In genomic region chr7:84017653-84018052, GRCh38 we compare ENCODE assay signal across 33 cellular contexts.
DNase-seq lines count a peak whose midpoint lies in the region; ATAC-seq, FAIRE-seq and TF ChIP-seq lines count a peak whose summit lies in the region.
"Had no signal": no experiment of that assay in that cellular context is flagged by ENCODE, and none has a peak within 500 bp of the region (broad histone marks: within the 10 kb centered on the region; RNA-seq: fewer than 3 reads in every experiment).

No MANE protein-coding gene starts in this region.

- no peak overlapping the region for H3K27ac Mint-ChIP-seq in astrocyte (ENCODE audit: unreplicated experiment)
- H3K27ac Mint-ChIP-seq: B cell; CD8-positive, alpha-beta T cell; GM23338; HFFc6 had no signal

- no peak for TF ChIP-seq CTCF in Panc1 (IDR thresholded peaks at IDR 0.05)
- no peak for TF ChIP-seq CTCF in astrocyte (IDR thresholded peaks at IDR 0.05; ENCODE audit: insufficient read depth, low read depth, low read length)
- TF ChIP-seq CTCF in omental fat pad (IDR thresholded peaks at IDR 0.05), result no peak

- H3K27me3 ChIP-seq in Panc1 (ENCODE audit: control insufficient read depth, insufficient read depth, low read length) (no peaks in the 10 kb centered on the region), astrocyte (ENCODE audit: insufficient read depth, low read length) (no peaks in the 10 kb centered on the region)
- H3K27me3 ChIP-seq: MG63 had no signal

- FAIRE-seq in astrocyte (lab: Jason Lieb, UNC), result no peak
- FAIRE-seq: GM18507 had no signal

- H3K9me3 ChIP-seq in Panc1 (ENCODE audit: control insufficient read depth, insufficient read depth, low read depth, low read length) (no peaks in the 10 kb centered on the region), astrocyte (ENCODE audit: insufficient read depth, low read depth, low read length) (no peaks in the 10 kb centered on the region)
- H3K9me3 ChIP-seq: HAP-1, MG63 had no signal

- H4K20me1 ChIP-seq in astrocyte (ENCODE audit: insufficient read depth, low read length), result no peaks in the 10 kb centered on the region

- H3K4me3 ChIP-seq in Panc1 (ENCODE audit: low read depth in 2 of 2, low read length in 2 of 2) (no peak overlapping the region), astrocyte (ENCODE audit: insufficient read depth, low read depth, low read length) (no peak overlapping the region)
- H3K4me3 ChIP-seq: GM23338, HAP-1, MG63, PC-9 had no signal

- H3K9ac ChIP-seq in astrocyte (ENCODE audit: low read length), result no peak overlapping the region

- H3K4me3 Mint-ChIP-seq in astrocyte (ENCODE audit: unreplicated experiment), result no peak overlapping the region
- H3K4me3 Mint-ChIP-seq: B cell; CD8-positive, alpha-beta T cell; GM23338; HFFc6 had no signal

- in situ Hi-C loops in Panc1 (cut with HindIII; ENCODE audit: low pct_unique_long_range_greater_than_20kb, low sequenced_read_pairs), result no loop called here

- peak overlapping the region; percentile 65; the same call in 1 of the 2 replicates for H3K27ac ChIP-seq in Panc1 (ENCODE audit: low read length)
- H3K27ac ChIP-seq in astrocyte (ENCODE audit: low read depth, low read length), result no peak overlapping the region
- H3K27ac ChIP-seq: 22Rv1, C4-2B, PC-9, RWPE1 had no signal

- DNase-seq in COLO829 (ENCODE audit: low spot score) (peak; percentile 58), Panc1 (ENCODE audit: low read depth, low spot score) (no peak), astrocyte (ENCODE audit: low read depth) (peak; percentile 40), omental fat pad (ENCODE audit: low spot score) (no peak), KG1 (lab: John Stamatoyannopoulos, UW) (no peak), NCI-H524 (lab: John Stamatoyannopoulos, UW) (no peak)
- DNase-seq: Calu3; CD8-positive, alpha-beta T cell; DMS153; DND-41; HFFc6; KBM-7; MG63; NCI-H1105 treated with DMSO at 0.1 percent for 48 hours; NCI-H146; NCI-H1930; NCI-H2107; NCI-H446; NCI-H526; NCI-H82; NK-92 treated with Interleukin-12 subunit alpha and Interleukin-12 subunit beta, amount 100 ng/mL, for 24 hours; PC-9; SHP77; SW 1271 had no signal

- no peak for ATAC-seq in Panc1
- ATAC-seq in omental fat pad (ENCODE audit: low FRiP score), result peak; percentile 64
- no peak for ATAC-seq in GM21737 (IDR thresholded peaks at IDR 0.05; ENCODE audit: unreplicated experiment)
- no peak for ATAC-seq in HG03135 (IDR thresholded peaks at IDR 0.05; ENCODE audit: unreplicated experiment)
- ATAC-seq: CD8-positive, alpha-beta T cell; GM23338 had no signal

- H3K9me3 Mint-ChIP-seq in astrocyte (ENCODE audit: unreplicated experiment), result no peaks in the 10 kb centered on the region
- H3K9me3 Mint-ChIP-seq: CD8-positive, alpha-beta T cell; GM23338; HFFc6 had no signal

- CTCF ChIA-PET in Panc1 (lab: Charles Lee), result no interaction called here

- no TSS peak for BruUV-seq in Panc1 (replicated peaks; lab: Mats Ljungman, UMichigan)

- H2AFZ ChIP-seq in astrocyte (ENCODE audit: low read depth, low read length), result no peak overlapping the region
- H2AFZ ChIP-seq: GM23338, PC-9 had no signal

- intact Hi-C loops in Panc1 (cut with micrococcal nuclease; ENCODE audit: unreplicated experiment), result no loop called here

- no peaks in the 10 kb centered on the region for H3K36me3 ChIP-seq in Panc1 (ENCODE audit: control insufficient read depth, insufficient read depth, low read length)
- H3K36me3 ChIP-seq in astrocyte (ENCODE audit: insufficient read depth, low read length), result no peaks in the 10 kb centered on the region
- H3K36me3 ChIP-seq: HAP-1, MG63 had no signal

- peaks cover 6% of the 10 kb centered on the region; the same call in 1 of the 2 replicates for H3K4me1 ChIP-seq in Panc1 (ENCODE audit: control insufficient read depth, insufficient read depth, low read length)
- H3K4me1 ChIP-seq in astrocyte (ENCODE audit: insufficient read depth, low read length), result peaks cover 8% of the 10 kb centered on the region

- H3K4me2 ChIP-seq in astrocyte (ENCODE audit: low read length), result no peak overlapping the region
- H3K4me2 ChIP-seq: GM23338, PC-9 had no signal

- no peaks in the 10 kb centered on the region for H3K36me3 Mint-ChIP-seq in astrocyte (ENCODE audit: low read depth, unreplicated experiment)
- H3K36me3 Mint-ChIP-seq: CD8-positive, alpha-beta T cell had no signal

- POLR2A ChIA-PET in Panc1 (lab: Charles Lee), result no interaction called here

- H3K79me2 ChIP-seq in astrocyte (ENCODE audit: insufficient read depth, low read length), result no peaks in the 10 kb centered on the region

- H3K27me3 Mint-ChIP-seq in astrocyte (ENCODE audit: low read depth, unreplicated experiment), result no peaks in the 10 kb centered on the region
- H3K27me3 Mint-ChIP-seq: B cell had no signal

- peaks cover 9% of the 10 kb centered on the region for H3K4me1 Mint-ChIP-seq in astrocyte (ENCODE audit: low read depth, unreplicated experiment)
- H3K4me1 Mint-ChIP-seq: B cell had no signal

Comparison
In these comparisons a context has a peak if more than half of its experiments do, and no peak if none do; other contexts are left out.
1. DNase-seq: peak in COLO829 (single experiment) and astrocyte (single experiment); none in Panc1 (single experiment), omental fat pad (single experiment), KG1 (single experiment) and NCI-H524 (0 of 2).